ENCODE assay signal across 11 cellular contexts in the genomic region with DNA sequence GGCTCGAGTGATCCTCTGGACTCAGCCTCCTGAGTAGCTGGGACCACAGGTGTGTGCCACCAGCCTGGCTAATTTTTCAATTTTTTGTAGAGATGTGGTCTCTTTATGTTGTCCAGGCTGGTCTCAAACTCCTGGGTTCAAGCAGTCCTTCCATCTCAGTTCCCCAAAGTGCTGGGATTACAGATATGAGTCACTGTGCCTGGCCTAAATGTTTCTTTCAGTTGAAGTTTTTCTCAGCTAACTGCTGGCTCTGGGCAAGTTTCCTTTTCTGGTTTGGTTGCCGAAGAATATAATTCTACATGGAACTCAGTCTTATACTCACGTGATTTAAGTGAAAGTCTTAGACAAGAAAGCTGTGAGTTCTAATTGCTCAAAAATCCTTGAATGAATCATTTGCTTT. TPM values are rescaled to one million over a fixed set of nuclear protein-coding genes. Genes with fewer than 3 reads are reported as not detected.
DNase-seq lines count a peak whose midpoint lies in the region; ATAC-seq and TF ChIP-seq lines count a peak whose summit lies in the region.
"Had no signal": no experiment of that assay in that cellular context is flagged by ENCODE, and none has a peak within 500 bp of the region (broad histone marks: within the 10 kb centered on the region; RNA-seq: fewer than 3 reads in every experiment).

No MANE protein-coding gene starts in this region.

- no peak for DNase-seq in CD8-positive, alpha-beta T cell
- DNase-seq in activated CD4-positive, alpha-beta memory T cell treated with anti-CD3 and anti-CD28 coated beads for 36 hours: no peak
- DNase-seq in SK-N-SH: no peak
- no peak for DNase-seq in head of caudate nucleus
- DNase-seq in esophagus muscularis mucosa (ENCODE audit: extremely low spot score): no peak
- DNase-seq in NCI-H187 (lab: John Stamatoyannopoulos, UW): no peak
- DNase-seq: activated T-cell treated with anti-CD3 and anti-CD28 coated beads, Interleukin-2, amount 50 U/mL, for 48 hours had no signal

- no peaks in the 10 kb centered on the region for H3K27me3 ChIP-seq in CD8-positive, alpha-beta T cell (ENCODE audit: insufficient read depth, low read length)
- H3K27me3 ChIP-seq in SK-N-SH (ENCODE audit: insufficient read depth): no peaks in the 10 kb centered on the region
- H3K27me3 ChIP-seq in esophagus muscularis mucosa: no peaks in the 10 kb centered on the region

- peaks cover 5% of the 10 kb centered on the region; the same call in 1 of the 2 replicates for H3K79me2 ChIP-seq in SK-N-SH (ENCODE audit: insufficient read depth)

- H3K4me2 ChIP-seq in SK-N-SH: no peak overlapping the region

- H3K27ac ChIP-seq in CD8-positive, alpha-beta T cell (ENCODE audit: low read depth, low read length): no peak overlapping the region
- H3K27ac ChIP-seq in SK-N-SH (ENCODE audit: low read depth in 2 of 2, low read length in 1 of 2) (no peak overlapping the region), esophagus muscularis mucosa (replicated peaks in 1 of 4) (no peak overlapping the region)
- H3K27ac ChIP-seq: C4-2B, HL-60 had no signal

- no peak for ATAC-seq in CD8-positive, alpha-beta T cell
- peak; percentile 45 for ATAC-seq in GM19328 (IDR thresholded peaks at IDR 0.05; ENCODE audit: unreplicated experiment)
- peak; percentile 42 for ATAC-seq in HG02973 (IDR thresholded peaks at IDR 0.05; ENCODE audit: unreplicated experiment)

- WGBS in SK-N-SH (ENCODE audit: low lambda C conversion rate): 97% methylated on average over 3 of the region's 3 CpGs
- 95% methylated on average over 3 of the region's 3 CpGs for WGBS in esophagus muscularis mucosa

- peaks cover 2% of the 10 kb centered on the region for H3K4me1 Mint-ChIP-seq in CD8-positive, alpha-beta T cell (ENCODE audit: low read depth)
- H3K4me1 Mint-ChIP-seq in activated CD4-positive, alpha-beta memory T cell treated with anti-CD3 and anti-CD28 coated beads for 36 hours (ENCODE audit: low read depth): peaks cover 12% of the 10 kb centered on the region

- TF ChIP-seq CTCF in CD8-positive, alpha-beta T cell (IDR thresholded peaks at IDR 0.05): no peak
- no peak for TF ChIP-seq CTCF in SK-N-SH (IDR thresholded peaks at IDR 0.05)
- no peak for TF ChIP-seq CTCF in esophagus muscularis mucosa (IDR thresholded peaks at IDR 0.05)

- H3K4me1 ChIP-seq in CD8-positive, alpha-beta T cell (ENCODE audit: insufficient read depth, low read length): no peaks in the 10 kb centered on the region
- H3K4me1 ChIP-seq in SK-N-SH (ENCODE audit: control insufficient read depth in 1 of 2, insufficient read depth in 2 of 2, low read depth in 1 of 2, low read length in 1 of 2) (peaks cover 0 to 4% of the 10 kb centered on the region in 2 experiments; a peak in 1 of 4 replicates), esophagus muscularis mucosa (peaks cover 0 to 7% (median 0%) of the 10 kb centered on the region in 4 donors)

- H3K4me3 ChIP-seq in CD8-positive, alpha-beta T cell (ENCODE audit: low read depth, low read length): no peak overlapping the region
- no peak overlapping the region for H3K4me3 ChIP-seq in SK-N-SH (ENCODE audit: low read depth in 2 of 2, low read length in 1 of 2)
- H3K4me3 ChIP-seq in esophagus muscularis mucosa: no peak overlapping the region

- H3K9me3 Mint-ChIP-seq in CD8-positive, alpha-beta T cell: no peaks in the 10 kb centered on the region
- H3K9me3 Mint-ChIP-seq in activated CD4-positive, alpha-beta memory T cell treated with anti-CD3 and anti-CD28 coated beads for 36 hours: no peaks in the 10 kb centered on the region

- no peak overlapping the region for H3K9ac ChIP-seq in SK-N-SH

- H3F3A ChIP-seq in SK-N-SH (replicated peaks; ENCODE audit: insufficient read depth): peaks cover 7% of the 10 kb centered on the region

- no peak for TF ChIP-seq RAD21 in SK-N-SH (IDR thresholded peaks at IDR 0.05; ENCODE audit: low read length)

- H3K9me3 ChIP-seq in CD8-positive, alpha-beta T cell (ENCODE audit: low read length): no peaks in the 10 kb centered on the region
- H3K9me3 ChIP-seq in SK-N-SH: no peaks in the 10 kb centered on the region
- H3K9me3 ChIP-seq in esophagus muscularis mucosa: no peaks in the 10 kb centered on the region

- no peak overlapping the region for H2AFZ ChIP-seq in SK-N-SH (ENCODE audit: low read depth)

- H3K36me3 Mint-ChIP-seq in CD8-positive, alpha-beta T cell: peaks cover 86% of the 10 kb centered on the region
- peaks cover 42% of the 10 kb centered on the region for H3K36me3 Mint-ChIP-seq in activated CD4-positive, alpha-beta memory T cell treated with anti-CD3 and anti-CD28 coated beads for 36 hours

- CTCF ChIA-PET in CD8-positive, alpha-beta T cell (lab: Charles Lee): interaction anchor here (1.0 kb wide), 1 partner anchor 793 kb away, joined by 3 read pairs; no protein-coding TSS in a partner anchor
- CTCF ChIA-PET in activated CD4-positive, alpha-beta memory T cell treated with anti-CD3 and anti-CD28 coated beads for 36 hours (lab: Charles Lee): no interaction called here
- CTCF ChIA-PET in SK-N-SH (lab: Yijun Ruan, JAX): interaction anchor here (1.2 kb wide), 1 partner anchor 388 kb away, joined by 3 read pairs; no protein-coding TSS in a partner anchor

- H3K27me3 Mint-ChIP-seq in CD8-positive, alpha-beta T cell (ENCODE audit: low read depth): no peaks in the 10 kb centered on the region
- H3K27me3 Mint-ChIP-seq in activated CD4-positive, alpha-beta memory T cell treated with anti-CD3 and anti-CD28 coated beads for 36 hours: no peaks in the 10 kb centered on the region

- TF ChIP-seq EP300 in SK-N-SH (IDR thresholded peaks at IDR 0.05; ENCODE audit: borderline replicate concordance in 1 of 2, low read depth in 1 of 2, low read length in 1 of 2) (no peak), esophagus muscularis mucosa (IDR thresholded peaks at IDR 0.05) (no peak)

- no peak for TF ChIP-seq POLR2A in esophagus muscularis mucosa (IDR thresholded peaks at IDR 0.05; ENCODE audit: low read depth)

- H3K27ac Mint-ChIP-seq in CD8-positive, alpha-beta T cell: peak overlapping the region; percentile 49
- peak overlapping the region; percentile 60 for H3K27ac Mint-ChIP-seq in activated CD4-positive, alpha-beta memory T cell treated with anti-CD3 and anti-CD28 coated beads for 36 hours

- H4K20me1 ChIP-seq in SK-N-SH (ENCODE audit: insufficient read depth): no peaks in the 10 kb centered on the region

- peaks cover 37% of the 10 kb centered on the region for H3K36me3 ChIP-seq in CD8-positive, alpha-beta T cell (ENCODE audit: insufficient read depth, low read length)
- peaks cover 54 to 65% of the 10 kb centered on the region in 2 experiments for H3K36me3 ChIP-seq in SK-N-SH (replicated peaks in 1 of 2; ENCODE audit: control insufficient read depth in 1 of 2, insufficient read depth in 2 of 2, low read length in 1 of 2)
- peaks cover 11 to 89% (median 63%) of the 10 kb centered on the region in 4 donors for H3K36me3 ChIP-seq in esophagus muscularis mucosa

- no peaks in the 10 kb centered on the region for H3K9me2 ChIP-seq in SK-N-SH

- POLR2A ChIA-PET in CD8-positive, alpha-beta T cell (lab: Charles Lee): no interaction called here
- POLR2A ChIA-PET in activated CD4-positive, alpha-beta memory T cell treated with anti-CD3 and anti-CD28 coated beads for 36 hours (lab: Charles Lee): no interaction called here
- POLR2A ChIA-PET in SK-N-SH (lab: Yijun Ruan, JAX): no interaction called here

- no peak overlapping the region for H3K4me3 Mint-ChIP-seq in CD8-positive, alpha-beta T cell
- H3K4me3 Mint-ChIP-seq in activated CD4-positive, alpha-beta memory T cell treated with anti-CD3 and anti-CD28 coated beads for 36 hours: no peak overlapping the region

- intact Hi-C loops in CD8-positive, alpha-beta T cell (cut with DNase I, micrococcal nuclease): no loop called here
- intact Hi-C loops in activated CD4-positive, alpha-beta memory T cell treated with anti-CD3 and anti-CD28 coated beads for 36 hours (cut with micrococcal nuclease): no loop called here
- intact Hi-C loops in head of caudate nucleus (cut with DNase I) (no loop called here), esophagus muscularis mucosa (cut with DNase I) (no loop called here)

TF ChIP-seq in SK-N-SH, 30 proteins besides CTCF, POLR2A, EP300 and RAD21 (continues in another document):
- TF ChIP-seq RFX5 (IDR thresholded peaks at IDR 0.05; ENCODE audit: low read length) (no peak), MXI1 (IDR thresholded peaks at IDR 0.05; ENCODE audit: low read depth, low read length) (no peak), CHD2 (IDR thresholded peaks at IDR 0.05; ENCODE audit: low read length, partially characterized antibody) (no peak), POLR2AphosphoS5 (IDR thresholded peaks at IDR 0.05; ENCODE audit: low read depth, low read length) (no peak), NFIC (IDR thresholded peaks at IDR 0.05; ENCODE audit: borderline replicate concordance) (no peak), NRF1 (IDR thresholded peaks at IDR 0.05; ENCODE audit: low read depth, low read length) (no peak)
- TF ChIP-seq, protein P1, sequence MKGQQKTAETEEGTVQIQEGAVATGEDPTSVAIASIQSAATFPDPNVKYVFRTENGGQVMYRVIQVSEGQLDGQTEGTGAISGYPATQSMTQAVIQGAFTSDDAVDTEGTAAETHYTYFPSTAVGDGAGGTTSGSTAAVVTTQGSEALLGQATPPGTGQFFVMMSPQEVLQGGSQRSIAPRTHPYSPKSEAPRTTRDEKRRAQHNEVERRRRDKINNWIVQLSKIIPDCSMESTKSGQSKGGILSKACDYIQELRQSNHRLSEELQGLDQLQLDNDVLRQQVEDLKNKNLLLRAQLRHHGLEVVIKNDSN (IDR thresholded peaks at IDR 0.05; ENCODE audit: borderline replicate concordance, low read depth): no peak

RNA-seq across cellular contexts. Expression of a gene that starts 57.0 kb away (rescaled TPM):
- 1 to 10 TPM; 1.2 TPM for total RNA-seq in CD8-positive, alpha-beta T cell
- total RNA-seq in activated CD4-positive, alpha-beta memory T cell treated with anti-CD3 and anti-CD28 coated beads for 36 hours: 10 to 100 TPM; 11.5 to 12.0 TPM
- polyA plus RNA-seq in SK-N-SH (2012; rRNA removed): 0.48 and 0.58 TPM in 2 replicates
- polyA plus RNA-seq in SK-N-SH (2012; cell fraction: cytosol; rRNA removed): 0.76 and 0.86 TPM in 2 replicates
- polyA plus RNA-seq in SK-N-SH (2012; cell fraction: nucleus; rRNA removed): 0.61 and 1.5 TPM in 2 replicates
- total RNA-seq in esophagus muscularis mucosa: 1 to 10 TPM; 1.2 to 3.0 (median 2.4) TPM

RNA-seq across cellular contexts. Expression of a gene that starts 57.2 kb away (rescaled TPM):
- total RNA-seq in CD8-positive, alpha-beta T cell: 1 to 10 TPM; 6.5 to 7.2 TPM
- total RNA-seq in activated CD4-positive, alpha-beta memory T cell treated with anti-CD3 and anti-CD28 coated beads for 36 hours: 10 to 100 TPM; 17.5 TPM
- polyA plus RNA-seq in SK-N-SH (2012; rRNA removed): 7.6 and 12.6 TPM in 2 replicates
- polyA plus RNA-seq in SK-N-SH (2012; cell fraction: cytosol; rRNA removed): 7.3 and 9.6 TPM in 2 replicates
- polyA plus RNA-seq in SK-N-SH (2012; cell fraction: nucleus; rRNA removed): 15.6 and 39.1 TPM in 2 replicates
- total RNA-seq in esophagus muscularis mucosa: 10 to 100 TPM in 2 of 4 donors, 1 to 10 TPM in 2; 6.2 to 25.7 (median 9.3) TPM
